ENCODE assay signal across 2 cellular contexts in the genomic region with DNA sequence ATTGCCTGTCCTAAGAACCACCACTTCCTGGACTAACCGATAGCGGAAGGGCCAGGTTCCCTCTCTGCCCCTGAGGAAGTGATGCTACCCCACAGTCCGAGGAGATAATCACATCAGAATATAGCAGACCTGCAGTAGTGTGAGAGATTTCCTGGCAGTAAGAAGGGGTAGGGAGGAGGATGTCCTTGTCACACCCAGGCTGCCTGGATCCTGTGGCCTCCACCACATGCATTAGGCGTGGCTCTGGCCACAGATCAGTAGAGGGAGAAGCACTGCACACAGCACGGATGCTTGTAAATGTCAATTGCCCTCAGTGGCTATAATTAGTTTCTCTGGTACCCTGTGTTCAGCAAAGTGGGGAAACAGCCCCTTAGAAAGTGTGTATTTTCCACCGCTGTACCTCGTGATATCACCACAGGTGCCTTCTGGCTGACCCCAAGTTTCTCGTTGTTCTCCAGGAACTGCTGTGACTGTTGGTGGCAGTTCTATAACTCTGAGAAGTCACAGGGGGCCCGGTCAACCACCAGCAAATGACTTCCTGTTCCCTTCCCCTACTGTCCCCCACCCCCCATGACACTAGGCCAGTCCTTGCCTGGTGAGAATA.
A peak's percentile ranks its signal among the peaks of the same experiment; 100 is the strongest.
TF ChIP-seq lines count a peak whose summit lies in the region.

No MANE protein-coding gene starts in this region.

TF ChIP-seq in IMR-90, 13 proteins besides CTCF, POLR2A, EP300 and RAD21 (continued from another document):
- TF ChIP-seq SMC3 (IDR thresholded peaks at IDR 0.05; ENCODE audit: low read depth, low read length) = no peak
- no peak for TF ChIP-seq NFE2L2 (IDR thresholded peaks at IDR 0.05; ENCODE audit: low read depth, low read length)
- no peak for TF ChIP-seq RFX5 (IDR thresholded peaks at IDR 0.05; ENCODE audit: low read depth, low read length)
- no peak for TF ChIP-seq BHLHE40 (IDR thresholded peaks at IDR 0.05; ENCODE audit: low read depth, low read length)
- TF ChIP-seq FOS (IDR thresholded peaks at IDR 0.05; ENCODE audit: low read depth, low read length) = no peak
- no peak for TF ChIP-seq MAZ (IDR thresholded peaks at IDR 0.05; ENCODE audit: borderline replicate concordance, low read depth, low read length)
- no peak for TF ChIP-seq MAFK (IDR thresholded peaks at IDR 0.05; ENCODE audit: low read depth, low read length)
- TF ChIP-seq, protein P1, sequence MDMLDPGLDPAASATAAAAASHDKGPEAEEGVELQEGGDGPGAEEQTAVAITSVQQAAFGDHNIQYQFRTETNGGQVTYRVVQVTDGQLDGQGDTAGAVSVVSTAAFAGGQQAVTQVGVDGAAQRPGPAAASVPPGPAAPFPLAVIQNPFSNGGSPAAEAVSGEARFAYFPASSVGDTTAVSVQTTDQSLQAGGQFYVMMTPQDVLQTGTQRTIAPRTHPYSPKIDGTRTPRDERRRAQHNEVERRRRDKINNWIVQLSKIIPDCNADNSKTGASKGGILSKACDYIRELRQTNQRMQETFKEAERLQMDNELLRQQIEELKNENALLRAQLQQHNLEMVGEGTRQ (IDR thresholded peaks at IDR 0.05; ENCODE audit: low read depth, low read length) = no peak
- TF ChIP-seq, protein P2, sequence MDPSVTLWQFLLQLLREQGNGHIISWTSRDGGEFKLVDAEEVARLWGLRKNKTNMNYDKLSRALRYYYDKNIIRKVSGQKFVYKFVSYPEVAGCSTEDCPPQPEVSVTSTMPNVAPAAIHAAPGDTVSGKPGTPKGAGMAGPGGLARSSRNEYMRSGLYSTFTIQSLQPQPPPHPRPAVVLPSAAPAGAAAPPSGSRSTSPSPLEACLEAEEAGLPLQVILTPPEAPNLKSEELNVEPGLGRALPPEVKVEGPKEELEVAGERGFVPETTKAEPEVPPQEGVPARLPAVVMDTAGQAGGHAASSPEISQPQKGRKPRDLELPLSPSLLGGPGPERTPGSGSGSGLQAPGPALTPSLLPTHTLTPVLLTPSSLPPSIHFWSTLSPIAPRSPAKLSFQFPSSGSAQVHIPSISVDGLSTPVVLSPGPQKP (IDR thresholded peaks at IDR 0.05; ENCODE audit: borderline replicate concordance, low read depth, low read length) = no peak
- no peak for TF ChIP-seq RCOR1 (IDR thresholded peaks at IDR 0.05; ENCODE audit: insufficient replicate concordance, low read length)
- TF ChIP-seq CEBPB (IDR thresholded peaks at IDR 0.05; ENCODE audit: low read depth, low read length) = no peak
- TF ChIP-seq MXI1 (IDR thresholded peaks at IDR 0.05; ENCODE audit: borderline replicate concordance, low read depth, low read length) = no peak

TF ChIP-seq in GM12878, 131 proteins besides CTCF, POLR2A, EP300 and RAD21 (continued from another document and continues in another):
- TF ChIP-seq ZNF24 (IDR thresholded peaks at IDR 0.05) (no peak), SP1 (IDR thresholded peaks at IDR 0.05; ENCODE audit: low read depth, low read length) (peak; percentile 15), CHD1 (IDR thresholded peaks at IDR 0.05; ENCODE audit: low read depth, low read length) (no peak), CHD4 (IDR thresholded peaks at IDR 0.05) (no peak), RUNX3 (IDR thresholded peaks at IDR 0.05; ENCODE audit: low read length) (peak; percentile 84), CEBPB (IDR thresholded peaks at IDR 0.05; ENCODE audit: borderline replicate concordance in 1 of 2, low read depth in 2 of 2, low read length in 2 of 2) (no peak), ZNF384 (IDR thresholded peaks at IDR 0.05; ENCODE audit: borderline replicate concordance, low read depth, low read length) (no peak), SIN3A (IDR thresholded peaks at IDR 0.05; ENCODE audit: low read depth, low read length) (no peak), SMAD1 (IDR thresholded peaks at IDR 0.05; ENCODE audit: low read depth, partially characterized antibody) (no peak), HDAC2 (IDR thresholded peaks at IDR 0.05) (no peak), SUZ12 (IDR thresholded peaks at IDR 0.05; ENCODE audit: unreplicated experiment) (no peak), TARDBP (IDR thresholded peaks at IDR 0.05; ENCODE audit: borderline replicate concordance) (no peak), ETV6 (conservative IDR thresholded peaks at IDR 0.05 in 1 of 2, IDR thresholded peaks at IDR 0.05 in 1 of 2; ENCODE audit: borderline replicate concordance in 1 of 2, low read depth in 1 of 2) (no peak), NFXL1 (IDR thresholded peaks at IDR 0.05; ENCODE audit: borderline replicate concordance) (no peak), ZZZ3 (IDR thresholded peaks at IDR 0.05; ENCODE audit: control insufficient read depth, insufficient read length, low read depth) (no peak), ZNF274 (IDR thresholded peaks at IDR 0.05; ENCODE audit: insufficient read depth, insufficient read length) (no peak), POLR2AphosphoS2 (IDR thresholded peaks at IDR 0.05; ENCODE audit: low read depth, low read length) (no peak), POU2F2 (IDR thresholded peaks at IDR 0.05; ENCODE audit: borderline replicate concordance, low read depth, low read length) (no peak), SREBF1 (IDR thresholded peaks at IDR 0.05; ENCODE audit: low read length) (no peak), NFYA (IDR thresholded peaks at IDR 0.05; ENCODE audit: borderline replicate concordance, low read depth, low read length) (no peak), NFIC (IDR thresholded peaks at IDR 0.05; ENCODE audit: low read depth, low read length) (peak; percentile 38; the same call in 1 of the 2 replicates), WRNIP1 (IDR thresholded peaks at IDR 0.05; ENCODE audit: borderline replicate concordance, low read depth, low read length) (no peak), SIX5 (IDR thresholded peaks at IDR 0.05; ENCODE audit: low read depth, low read length, severe bottlenecking) (no peak), ESRRA (IDR thresholded peaks at IDR 0.05; ENCODE audit: low read length) (no peak), YY1 (IDR thresholded peaks at IDR 0.05; ENCODE audit: low read depth, low read length) (no peak), CBX5 (IDR thresholded peaks at IDR 0.05; ENCODE audit: low read depth) (no peak), TBL1XR1 (IDR thresholded peaks at IDR 0.05; ENCODE audit: low read depth, low read length) (0 out of 2 replicates have a peak, but pooled peaks have one; percentile 42), ZSCAN29 (IDR thresholded peaks at IDR 0.05) (no peak), KLF5 (IDR thresholded peaks at IDR 0.05; ENCODE audit: partially characterized antibody) (no peak), SPI1 (IDR thresholded peaks at IDR 0.05; ENCODE audit: borderline replicate concordance, insufficient read depth, low read depth, low read length) (peak; percentile 27; the same call in 1 of the 2 replicates), RFX5 (IDR thresholded peaks at IDR 0.05; ENCODE audit: low read depth, low read length) (no peak), POLR2AphosphoS5 (IDR thresholded peaks at IDR 0.05; ENCODE audit: low read length) (no peak), BRCA1 (IDR thresholded peaks at IDR 0.05; ENCODE audit: low read depth, low read length) (no peak), RELA (IDR thresholded peaks at IDR 0.05; ENCODE audit: borderline replicate concordance, partially characterized antibody) (no peak), NBN (IDR thresholded peaks at IDR 0.05) (no peak), FOXM1 (IDR thresholded peaks at IDR 0.05; ENCODE audit: low read depth, low read length) (peak; percentile 19; the same call in 1 of the 2 replicates), JUNB (IDR thresholded peaks at IDR 0.05) (no peak), NRF1 (conservative IDR thresholded peaks at IDR 0.05; ENCODE audit: low read depth, low read length) (no peak), BCL11A (IDR thresholded peaks at IDR 0.05; ENCODE audit: low read depth, low read length) (0 out of 2 replicates have a peak, but pooled peaks have one; percentile 11), SUPT20H (IDR thresholded peaks at IDR 0.05; ENCODE audit: borderline replicate concordance, control insufficient read depth, low read depth, low read length) (no peak), IKZF1 (conservative IDR thresholded peaks at IDR 0.05) (no peak; the same call in 1 of the 2 replicates)
- TF ChIP-seq, protein P3, sequence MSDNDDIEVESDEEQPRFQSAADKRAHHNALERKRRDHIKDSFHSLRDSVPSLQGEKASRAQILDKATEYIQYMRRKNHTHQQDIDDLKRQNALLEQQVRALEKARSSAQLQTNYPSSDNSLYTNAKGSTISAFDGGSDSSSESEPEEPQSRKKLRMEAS (IDR thresholded peaks at IDR 0.05; ENCODE audit: low read depth, low read length) = no peak
- TF ChIP-seq, protein P4, sequence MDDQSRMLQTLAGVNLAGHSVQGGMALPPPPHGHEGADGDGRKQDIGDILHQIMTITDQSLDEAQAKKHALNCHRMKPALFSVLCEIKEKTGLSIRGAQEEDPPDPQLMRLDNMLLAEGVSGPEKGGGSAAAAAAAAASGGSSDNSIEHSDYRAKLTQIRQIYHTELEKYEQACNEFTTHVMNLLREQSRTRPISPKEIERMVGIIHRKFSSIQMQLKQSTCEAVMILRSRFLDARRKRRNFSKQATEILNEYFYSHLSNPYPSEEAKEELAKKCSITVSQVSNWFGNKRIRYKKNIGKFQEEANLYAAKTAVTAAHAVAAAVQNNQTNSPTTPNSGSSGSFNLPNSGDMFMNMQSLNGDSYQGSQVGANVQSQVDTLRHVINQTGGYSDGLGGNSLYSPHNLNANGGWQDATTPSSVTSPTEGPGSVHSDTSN (IDR thresholded peaks at IDR 0.05; ENCODE audit: insufficient replicate concordance, low read depth, low read length) = no peak
- TF ChIP-seq, protein P5, sequence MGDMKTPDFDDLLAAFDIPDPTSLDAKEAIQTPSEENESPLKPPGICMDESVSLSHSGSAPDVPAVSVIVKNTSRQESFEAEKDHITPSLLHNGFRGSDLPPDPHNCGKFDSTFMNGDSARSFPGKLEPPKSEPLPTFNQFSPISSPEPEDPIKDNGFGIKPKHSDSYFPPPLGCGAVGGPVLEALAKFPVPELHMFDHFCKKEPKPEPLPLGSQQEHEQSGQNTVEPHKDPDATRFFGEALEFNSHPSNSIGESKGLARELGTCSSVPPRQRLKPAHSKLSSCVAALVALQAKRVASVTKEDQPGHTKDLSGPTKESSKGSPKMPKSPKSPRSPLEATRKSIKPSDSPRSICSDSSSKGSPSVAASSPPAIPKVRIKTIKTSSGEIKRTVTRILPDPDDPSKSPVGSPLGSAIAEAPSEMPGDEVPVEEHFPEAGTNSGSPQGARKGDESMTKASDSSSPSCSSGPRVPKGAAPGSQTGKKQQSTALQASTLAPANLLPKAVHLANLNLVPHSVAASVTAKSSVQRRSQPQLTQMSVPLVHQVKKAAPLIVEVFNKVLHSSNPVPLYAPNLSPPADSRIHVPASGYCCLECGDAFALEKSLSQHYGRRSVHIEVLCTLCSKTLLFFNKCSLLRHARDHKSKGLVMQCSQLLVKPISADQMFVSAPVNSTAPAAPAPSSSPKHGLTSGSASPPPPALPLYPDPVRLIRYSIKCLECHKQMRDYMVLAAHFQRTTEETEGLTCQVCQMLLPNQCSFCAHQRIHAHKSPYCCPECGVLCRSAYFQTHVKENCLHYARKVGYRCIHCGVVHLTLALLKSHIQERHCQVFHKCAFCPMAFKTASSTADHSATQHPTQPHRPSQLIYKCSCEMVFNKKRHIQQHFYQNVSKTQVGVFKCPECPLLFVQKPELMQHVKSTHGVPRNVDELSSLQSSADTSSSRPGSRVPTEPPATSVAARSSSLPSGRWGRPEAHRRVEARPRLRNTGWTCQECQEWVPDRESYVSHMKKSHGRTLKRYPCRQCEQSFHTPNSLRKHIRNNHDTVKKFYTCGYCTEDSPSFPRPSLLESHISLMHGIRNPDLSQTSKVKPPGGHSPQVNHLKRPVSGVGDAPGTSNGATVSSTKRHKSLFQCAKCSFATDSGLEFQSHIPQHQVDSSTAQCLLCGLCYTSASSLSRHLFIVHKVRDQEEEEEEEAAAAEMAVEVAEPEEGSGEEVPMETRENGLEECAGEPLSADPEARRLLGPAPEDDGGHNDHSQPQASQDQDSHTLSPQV (IDR thresholded peaks at IDR 0.05) = no peak
- TF ChIP-seq, protein P1 (IDR thresholded peaks at IDR 0.05; ENCODE audit: borderline replicate concordance, low read depth, low read length) = no peak; the same call in 1 of the 2 replicates
- TF ChIP-seq, protein P6, sequence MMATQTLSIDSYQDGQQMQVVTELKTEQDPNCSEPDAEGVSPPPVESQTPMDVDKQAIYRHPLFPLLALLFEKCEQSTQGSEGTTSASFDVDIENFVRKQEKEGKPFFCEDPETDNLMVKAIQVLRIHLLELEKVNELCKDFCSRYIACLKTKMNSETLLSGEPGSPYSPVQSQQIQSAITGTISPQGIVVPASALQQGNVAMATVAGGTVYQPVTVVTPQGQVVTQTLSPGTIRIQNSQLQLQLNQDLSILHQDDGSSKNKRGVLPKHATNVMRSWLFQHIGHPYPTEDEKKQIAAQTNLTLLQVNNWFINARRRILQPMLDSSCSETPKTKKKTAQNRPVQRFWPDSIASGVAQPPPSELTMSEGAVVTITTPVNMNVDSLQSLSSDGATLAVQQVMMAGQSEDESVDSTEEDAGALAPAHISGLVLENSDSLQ (IDR thresholded peaks at IDR 0.05) = no peak
- TF ChIP-seq, protein P7, sequence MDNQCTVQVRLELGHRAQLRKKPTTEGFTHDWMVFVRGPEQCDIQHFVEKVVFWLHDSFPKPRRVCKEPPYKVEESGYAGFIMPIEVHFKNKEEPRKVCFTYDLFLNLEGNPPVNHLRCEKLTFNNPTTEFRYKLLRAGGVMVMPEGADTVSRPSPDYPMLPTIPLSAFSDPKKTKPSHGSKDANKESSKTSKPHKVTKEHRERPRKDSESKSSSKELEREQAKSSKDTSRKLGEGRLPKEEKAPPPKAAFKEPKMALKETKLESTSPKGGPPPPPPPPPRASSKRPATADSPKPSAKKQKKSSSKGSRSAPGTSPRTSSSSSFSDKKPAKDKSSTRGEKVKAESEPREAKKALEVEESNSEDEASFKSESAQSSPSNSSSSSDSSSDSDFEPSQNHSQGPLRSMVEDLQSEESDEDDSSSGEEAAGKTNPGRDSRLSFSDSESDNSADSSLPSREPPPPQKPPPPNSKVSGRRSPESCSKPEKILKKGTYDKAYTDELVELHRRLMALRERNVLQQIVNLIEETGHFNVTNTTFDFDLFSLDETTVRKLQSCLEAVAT (IDR thresholded peaks at IDR 0.05) = no peak
- TF ChIP-seq, protein P8, sequence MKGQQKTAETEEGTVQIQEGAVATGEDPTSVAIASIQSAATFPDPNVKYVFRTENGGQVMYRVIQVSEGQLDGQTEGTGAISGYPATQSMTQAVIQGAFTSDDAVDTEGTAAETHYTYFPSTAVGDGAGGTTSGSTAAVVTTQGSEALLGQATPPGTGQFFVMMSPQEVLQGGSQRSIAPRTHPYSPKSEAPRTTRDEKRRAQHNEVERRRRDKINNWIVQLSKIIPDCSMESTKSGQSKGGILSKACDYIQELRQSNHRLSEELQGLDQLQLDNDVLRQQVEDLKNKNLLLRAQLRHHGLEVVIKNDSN (IDR thresholded peaks at IDR 0.05; ENCODE audit: borderline replicate concordance, extremely low read length, insufficient read depth, low read depth, low read length) = no peak
